Comparison of ENCODE assay signal across 30 cellular contexts in genomic region chr3:39358302-39358701, GRCh38. TPM values are rescaled to one million over a fixed set of nuclear protein-coding genes. Genes with fewer than 3 reads are reported as not detected.
"Had no signal": no experiment of that assay in that cellular context is flagged by ENCODE, and none has a peak within 500 bp of the region (broad histone marks: within the 10 kb centered on the region; RNA-seq: fewer than 3 reads in every experiment).

No MANE protein-coding gene starts in this region.

- H3K9me3 Mint-ChIP-seq: activated B cell treated with CpG ODN at 0.5 μM for 24 hours; activated T-cell treated with anti-CD3 and anti-CD28 coated beads, Interleukin-2, amount 50 U/mL, for 72 hours; central memory CD8-positive, alpha-beta T cell; naive B cell; stimulated activated naive B cell treated with anti-CD40 and anti-IgM and Interleukin-4, amounts not matched to agents 10 μg/mL and 1 μg/mL and 100 μg/mL, for 72 hours had no signal

- H3K4me2 ChIP-seq: hepatocyte had no signal

- DNase-seq: activated B cell treated with CpG ODN at 0.5 μM for 24 hours; activated CD4-positive, alpha-beta T cell treated with anti-CD3 and anti-CD28 coated beads, Interleukin-2, amount 50 U/mL, for 1 hour; activated gamma-delta T cell treated with Interleukin-2 at 50 U/mL for 16 hours; activated T-cell treated with anti-CD3 and anti-CD28 coated beads, Interleukin-2, amount 50 U/mL, for 72 hours; adrenal gland; effector memory CD4-positive, alpha-beta T cell; foreskin melanocyte; glutamatergic neuron; kidney glomerular epithelial cell; left lung; naive B cell; stimulated activated CD4-positive, alpha-beta T cell treated with anti-CD3 and anti-CD28 coated beads, Interleukin-2, amount 100 ng/mL, for 48 hours; stimulated activated CD8-positive, alpha-beta memory T cell treated with anti-CD3 and anti-CD28 coated beads, Interleukin-4, amount 100 ng/mL, for 48 hours; stimulated activated naive B cell treated with anti-CD40 and anti-IgM and Interleukin-4, amounts not matched to agents 10 μg/mL and 1 μg/mL and 100 μg/mL, for 72 hours had no signal

- H3K79me2 ChIP-seq: hepatocyte had no signal

- H3K4me3 Mint-ChIP-seq: activated B cell treated with CpG ODN at 0.5 μM for 24 hours; activated T-cell treated with anti-CD3 and anti-CD28 coated beads, Interleukin-2, amount 50 U/mL, for 72 hours; central memory CD8-positive, alpha-beta T cell; naive B cell; stimulated activated naive B cell treated with anti-CD40 and anti-IgM and Interleukin-4, amounts not matched to agents 10 μg/mL and 1 μg/mL and 100 μg/mL, for 72 hours; type B pancreatic cell had no signal

- H3K27ac Mint-ChIP-seq: activated B cell treated with CpG ODN at 0.5 μM for 24 hours; activated naive CD8-positive, alpha-beta T cell; activated T-cell treated with anti-CD3 and anti-CD28 coated beads, Interleukin-2, amount 50 U/mL, for 72 hours; naive B cell; stimulated activated naive B cell treated with anti-CD40 and anti-IgM and Interleukin-4, amounts not matched to agents 10 μg/mL and 1 μg/mL and 100 μg/mL, for 72 hours; type B pancreatic cell had no signal

- H3K36me3 ChIP-seq: adrenal gland, breast epithelium, left lung, prostate gland, vagina had no signal

- H3K27me3 Mint-ChIP-seq: activated B cell treated with CpG ODN at 0.5 μM for 24 hours; activated naive CD8-positive, alpha-beta T cell had no signal

- H3K36me3 Mint-ChIP-seq: naive B cell; stimulated activated naive B cell treated with anti-CD40 and anti-IgM and Interleukin-4, amounts not matched to agents 10 μg/mL and 1 μg/mL and 100 μg/mL, for 72 hours; type B pancreatic cell had no signal

- H3K4me3 ChIP-seq: adrenal gland, breast epithelium, hepatocyte, left lung, lung, prostate gland, vagina had no signal

- H3K27me3 ChIP-seq: adrenal gland, breast epithelium, hepatocyte, left lung, vagina had no signal

- H3K4me1 ChIP-seq: breast epithelium, left lung, prostate gland, vagina had no signal

- ATAC-seq: activated T-cell treated with anti-CD3 and anti-CD28 coated beads, Interleukin-2, amount 50 U/mL, for 72 hours; esophagus mucosa; left lung; stimulated activated naive B cell treated with anti-CD40 and anti-IgM and Interleukin-4, amounts not matched to agents 10 μg/mL and 1 μg/mL and 100 μg/mL, for 72 hours had no signal

- H3K9me3 ChIP-seq: adrenal gland, breast epithelium, left lung, prostate gland, vagina had no signal

- H2AFZ ChIP-seq: hepatocyte had no signal

- H3K27ac ChIP-seq: adrenal gland, breast epithelium, hepatocyte, left lung, prostate gland, vagina had no signal

RNA-seq across cellular contexts. Expression of gene CCR8, which starts 28.8 kb away (rescaled TPM):
- total RNA-seq: activated B cell treated with CpG ODN at 0.5 μM for 24 hours, adrenal gland, astrocyte, breast epithelium, dermis microvascular lymphatic vessel endothelial cell, endothelial cell of umbilical vein, hepatocyte, lung, mesenteric fat pad, mucosa of gallbladder, osteocyte, prostate gland, temporal lobe, vagina had no signal
- polyA plus RNA-seq: adrenal gland, endothelial cell of umbilical vein, hepatocyte had no signal
